Comparison of ENCODE assay signal across 20 cellular contexts in the genomic region with DNA sequence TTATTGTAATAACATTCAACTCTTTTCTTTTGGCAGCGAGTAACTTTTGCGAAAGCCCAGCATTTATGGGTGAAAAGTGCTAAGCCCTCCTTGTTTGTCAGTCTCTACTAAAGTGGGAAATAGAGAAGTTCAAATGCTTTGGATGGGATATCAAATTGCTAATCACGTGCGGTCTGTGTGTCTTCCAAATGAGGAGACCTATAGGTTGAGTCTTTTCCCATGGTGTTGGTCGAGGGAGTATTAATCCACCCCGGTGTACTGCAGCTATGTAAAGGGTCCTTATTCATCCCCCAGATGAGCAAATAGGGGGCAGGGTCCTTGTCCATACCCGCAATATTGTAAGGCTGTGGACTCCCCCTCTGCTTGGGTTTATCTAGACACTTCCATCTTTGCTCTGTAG. TPM values are rescaled to one million over a fixed set of nuclear protein-coding genes. Genes with fewer than 3 reads are reported as not detected.
DNase-seq lines count a peak whose midpoint lies in the region; ATAC-seq, FAIRE-seq and TF ChIP-seq lines count a peak whose summit lies in the region.
"Had no signal": no experiment of that assay in that cellular context is flagged by ENCODE, and none has a peak within 500 bp of the region (broad histone marks: within the 10 kb centered on the region; RNA-seq: fewer than 3 reads in every experiment).

No MANE protein-coding gene starts in this region.

- H3K27me3 ChIP-seq in K562 (ENCODE audit: control insufficient read depth in 2 of 2, insufficient read depth in 2 of 2, low read length in 2 of 2) (no peaks in the 10 kb centered on the region), sigmoid colon (no peaks in the 10 kb centered on the region), SK-N-SH (ENCODE audit: insufficient read depth) (no peaks in the 10 kb centered on the region)

- TF ChIP-seq RAD21 in K562 (CRISPR knock-in tag; conservative IDR thresholded peaks at IDR 0.05 in 1 of 2, IDR thresholded peaks at IDR 0.05 in 1 of 2) (no peak), SK-N-SH (IDR thresholded peaks at IDR 0.05; ENCODE audit: low read length) (no peak)

- H3K9me1 ChIP-seq in K562 (ENCODE audit: control insufficient read depth, insufficient read depth, low read length): peaks cover 4% of the 10 kb centered on the region

- no peak overlapping the region for H3K4me3 ChIP-seq in K562
- no peak overlapping the region for H3K4me3 ChIP-seq in sigmoid colon
- no peak overlapping the region for H3K4me3 ChIP-seq in SK-N-SH (ENCODE audit: low read depth in 2 of 2, low read length in 1 of 2)

- H3K27ac ChIP-seq in K562 (ENCODE audit: extremely low read depth, low read depth, low read length) (no peak overlapping the region), sigmoid colon (peak overlapping the region in 3 of 4 donors; percentile 46 to 73 (median 52)), SK-N-SH (ENCODE audit: low read depth in 2 of 2, low read length in 1 of 2) (no peak overlapping the region)

- TF ChIP-seq POLR2A in K562 (conservative IDR thresholded peaks at IDR 0.05) (no peak), sigmoid colon (IDR thresholded peaks at IDR 0.05) (no peak)

- H3K9ac ChIP-seq in K562 (ENCODE audit: insufficient read depth in 1 of 2, low read depth in 2 of 2, low read length in 2 of 2): 0 out of 4 replicates have a peak overlapping the region, but pooled peaks of 1 of the 2 experiments have one; percentile 1
- H3K9ac ChIP-seq in SK-N-SH: no peak overlapping the region

- peaks cover 15% of the 10 kb centered on the region for H3K79me2 ChIP-seq in K562 (ENCODE audit: control insufficient read depth, insufficient read depth, low read length)
- H3K79me2 ChIP-seq in SK-N-SH (ENCODE audit: insufficient read depth): no peaks in the 10 kb centered on the region

- in situ Hi-C loops in K562 (cut with MboI): no loop called here

- no peak for FAIRE-seq in K562 (lab: Jason Lieb, UNC)
- FAIRE-seq: G401.6 had no signal

- no peak for TF ChIP-seq EP300 in K562 (IDR thresholded peaks at IDR 0.05; ENCODE audit: low read length)
- TF ChIP-seq EP300 in sigmoid colon (IDR thresholded peaks at IDR 0.05): no peak
- TF ChIP-seq EP300 in SK-N-SH (IDR thresholded peaks at IDR 0.05; ENCODE audit: borderline replicate concordance in 1 of 2, low read depth in 1 of 2, low read length in 1 of 2): no peak

- WGBS in K562 (ENCODE audit: insufficient coverage, low coverage, missing lambda C conversion rate): 33% methylated on average over 7 of the region's 7 CpGs
- WGBS in sigmoid colon, 2 donors: 87 to 88% methylated on average over 7 of the region's 7 CpGs
- WGBS in SK-N-SH (ENCODE audit: low lambda C conversion rate): 84% methylated on average over 7 of the region's 7 CpGs

- H3K4me2 ChIP-seq in K562 (ENCODE audit: insufficient read depth, low read length) (peak overlapping the region; percentile 40; the same call in 1 of the 2 replicates), SK-N-SH (no peak overlapping the region)

- no peaks in the 10 kb centered on the region for H3K9me2 ChIP-seq in SK-N-SH

- CTCF ChIA-PET in K562 (lab: Yijun Ruan, JAX; ENCODE audit: low intra/inter-chr PET ratio) (no interaction called here), SK-N-SH (lab: Yijun Ruan, JAX) (interaction anchor here (1.3 kb wide), 1 partner anchor 16 kb away, joined by 5 read pairs; no protein-coding TSS in a partner anchor)

- no peaks in the 10 kb centered on the region for H4K20me1 ChIP-seq in K562 (replicated peaks; ENCODE audit: control insufficient read depth, insufficient read depth, low read length)
- H4K20me1 ChIP-seq in SK-N-SH (ENCODE audit: insufficient read depth): no peaks in the 10 kb centered on the region

- H3K4me1 ChIP-seq in K562 (replicated peaks in 1 of 2; ENCODE audit: control insufficient read depth in 2 of 2, insufficient read depth in 2 of 2, low read length in 2 of 2) (peaks cover 23 to 35% of the 10 kb centered on the region in 2 experiments), sigmoid colon (peaks cover 0 to 44% (median 20%) of the 10 kb centered on the region in 4 donors), SK-N-SH (ENCODE audit: control insufficient read depth in 1 of 2, insufficient read depth in 2 of 2, low read depth in 1 of 2, low read length in 1 of 2) (no peaks in the 10 kb centered on the region)

- H2AFZ ChIP-seq in K562 (ENCODE audit: low read depth, low read length) (peak overlapping the region; percentile 41), SK-N-SH (ENCODE audit: low read depth) (no peak overlapping the region)

- no peaks in the 10 kb centered on the region for H3K9me3 ChIP-seq in K562 (replicated peaks; ENCODE audit: control insufficient read depth, insufficient read depth, low read depth, low read length)
- no peaks in the 10 kb centered on the region for H3K9me3 ChIP-seq in sigmoid colon
- H3K9me3 ChIP-seq in SK-N-SH: no peaks in the 10 kb centered on the region

- DNase-seq in NCI-H748 (lab: John Stamatoyannopoulos, UW; ENCODE audit: unreplicated experiment) (peak; percentile 59), NCI-H748 treated with DMSO at 0.1 percent for 48 hours (lab: John Stamatoyannopoulos, UW) (no peak), NCI-H2171 (lab: John Stamatoyannopoulos, UW) (peak; percentile 31), K562 (ENCODE audit: extremely low read depth in 1 of 4, low spot score in 3 of 4) (no peak), sigmoid colon (no peak), SK-N-SH (no peak), mesenteric fat pad (ENCODE audit: low spot score) (no peak)
- DNase-seq: AML-193; CD8-positive, alpha-beta T cell; GOT3; HCEC 1CT; Karpas-422; MV-4-11; NCI-H187 treated with DMSO at 0.1 percent for 48 hours; NCI-H774; PC-3; RPMI8226; SW 1271 had no signal

- H3K36me3 ChIP-seq in K562 (ENCODE audit: control insufficient read depth, insufficient read depth, low read length) (peaks cover 2% of the 10 kb centered on the region; the same call in 1 of the 3 replicates), sigmoid colon (no peaks in the 10 kb centered on the region), SK-N-SH (replicated peaks in 1 of 2; ENCODE audit: control insufficient read depth in 1 of 2, insufficient read depth in 2 of 2, low read length in 1 of 2) (no peaks in the 10 kb centered on the region)

- intact Hi-C loops in K562 (cut with micrococcal nuclease) (no loop called here), sigmoid colon (cut with DNase I) (no loop called here)

- TF ChIP-seq CTCF in K562 (IDR thresholded peaks at IDR 0.05 in 2 of 3, conservative IDR thresholded peaks at IDR 0.05 in 1 of 3; ENCODE audit: insufficient read depth in 2 of 3, low read depth in 1 of 3, low read length in 3 of 3) (no peak), sigmoid colon (IDR thresholded peaks at IDR 0.05) (no peak), SK-N-SH (IDR thresholded peaks at IDR 0.05) (no peak)

- peaks cover 6% of the 10 kb centered on the region for H3F3A ChIP-seq in SK-N-SH (replicated peaks; ENCODE audit: insufficient read depth)

- POLR2A ChIA-PET in K562 (lab: Yijun Ruan, JAX): interaction anchor here (1.0 kb wide), 2 partner anchors 13 to 15 kb away, joined by 3 read pairs; no protein-coding TSS in a partner anchor
- POLR2A ChIA-PET in SK-N-SH (lab: Yijun Ruan, JAX): no interaction called here

- BruUV-seq in K562 (replicated peaks; lab: Mats Ljungman, UMichigan): no TSS peak

- ATAC-seq in K562 (no peak), HG02870 (IDR thresholded peaks at IDR 0.05; ENCODE audit: unreplicated experiment) (no peak)
- ATAC-seq: CD8-positive, alpha-beta T cell; PC-3 had no signal

RNA-seq across cellular contexts. Expression of gene KIAA0513, which starts 14.5 kb away (rescaled TPM):
- 51.3 and 93.2 TPM in 2 replicates for total RNA-seq in K562 (2011; cell fraction: chromatin; rRNA removed; ENCODE audit: low replicate concordance)
- total RNA-seq in K562 (2011; cell fraction: nucleolus; rRNA removed): 39.2 and 39.4 TPM in 2 replicates
- total RNA-seq in K562 (2011; cell fraction: nucleoplasm; rRNA removed): 29.0 and 33.3 TPM in 2 replicates
- total RNA-seq in K562 (2014; rRNA removed) (11.0 and 11.2 TPM in 2 replicates), K562 (2014; rRNA removed; fragmentation: Illumina TruSeq; extraction: Trizol) (6.1 and 10.3 TPM in 2 replicates), K562 (2015; rRNA removed; fragmentation: Illumina TruSeq; extraction: Trizol) (9.3 and 9.7 TPM in 2 replicates), K562 (2021) (13.7 and 14.7 TPM in 2 replicates), sigmoid colon (10 to 100 TPM; 18.6 to 40.2 (median 26.4) TPM), mesenteric fat pad (12.7 TPM)
- polyA plus RNA-seq in K562 (2011; rRNA removed) (6.9 and 8.6 TPM in 2 replicates), K562 (2014; fragmentation: Illumina TruSeq; extraction: Trizol) (10.1 and 12.6 TPM in 2 replicates), K562 (2014; fragmentation: Nextera tagmentation; extraction: Ambion mirVana) (under 1 TPM; 0.18 to 0.36 TPM), K562 (2014; rRNA removed) (9.8 and 10.2 TPM in 2 replicates), sigmoid colon (10 to 100 TPM in 2 of 3 donors, 1 to 10 TPM in 1; 8.4 to 14.8 (median 10.6) TPM), SK-N-SH (2012; rRNA removed) (4.8 and 6.5 TPM in 2 replicates)
- polyA plus RNA-seq in K562 (2011; cell fraction: cytosol; rRNA removed): 4.0 and 9.6 TPM in 2 replicates
- polyA plus RNA-seq in K562 (2011; cell fraction: nucleus; rRNA removed): 6.8 and 12.9 TPM in 2 replicates
- polyA plus RNA-seq in K562 (2012): 10.5 and 13.3 TPM in 2 replicates
- 7.7 and 17.3 TPM in 2 replicates for polyA minus RNA-seq in K562 (2011; rRNA and poly(A)+ RNA removed)
- polyA minus RNA-seq in K562 (2011; cell fraction: cytosol; rRNA and poly(A)+ RNA removed): 5.1 and 6.4 TPM in 2 replicates
- polyA minus RNA-seq in K562 (2011; cell fraction: nucleus; rRNA and poly(A)+ RNA removed): 9.6 and 11.7 TPM in 2 replicates
- 2.8 and 3.9 TPM in 2 replicates for polyA plus RNA-seq in SK-N-SH (2012; cell fraction: cytosol; rRNA removed)
- polyA plus RNA-seq in SK-N-SH (2012; cell fraction: nucleus; rRNA removed): 6.8 and 7.4 TPM in 2 replicates

RNA-seq across cellular contexts. Expression of gene ZDHHC7, which starts 30.8 kb away (rescaled TPM):
- total RNA-seq in K562 (2011; cell fraction: chromatin; rRNA removed; ENCODE audit: low replicate concordance): 116 and 182 TPM in 2 replicates
- 70.2 and 72.6 TPM in 2 replicates for total RNA-seq in K562 (2011; cell fraction: nucleolus; rRNA removed)
- 82.7 and 89.1 TPM in 2 replicates for total RNA-seq in K562 (2011; cell fraction: nucleoplasm; rRNA removed)
- 37.4 and 42.5 TPM in 2 replicates for total RNA-seq in K562 (2014; rRNA removed)
- total RNA-seq in K562 (2014; rRNA removed; fragmentation: Illumina TruSeq; extraction: Trizol): 37.2 and 38.1 TPM in 2 replicates
- 44.5 and 44.6 TPM in 2 replicates for total RNA-seq in K562 (2015; rRNA removed; fragmentation: Illumina TruSeq; extraction: Trizol)
- 45.7 and 47.0 TPM in 2 replicates for total RNA-seq in K562 (2021)
- polyA plus RNA-seq in K562 (2011; rRNA removed): 36.5 and 42.5 TPM in 2 replicates
- 43.9 and 59.7 TPM in 2 replicates for polyA plus RNA-seq in K562 (2011; cell fraction: cytosol; rRNA removed)
- 78.8 and 96.8 TPM in 2 replicates for polyA plus RNA-seq in K562 (2011; cell fraction: nucleus; rRNA removed)
- polyA plus RNA-seq in K562 (2012): 37.6 and 39.5 TPM in 2 replicates
- polyA plus RNA-seq in K562 (2014; fragmentation: Illumina TruSeq; extraction: Trizol): 48.2 and 49.7 TPM in 2 replicates
- 1 to 10 TPM; 1.7 to 1.8 TPM for polyA plus RNA-seq in K562 (2014; fragmentation: Nextera tagmentation; extraction: Ambion mirVana)
- 31.3 and 39.8 TPM in 2 replicates for polyA plus RNA-seq in K562 (2014; rRNA removed)
- polyA minus RNA-seq in K562 (2011; rRNA and poly(A)+ RNA removed): 22.4 and 22.5 TPM in 2 replicates
- 14.8 and 19.9 TPM in 2 replicates for polyA minus RNA-seq in K562 (2011; cell fraction: cytosol; rRNA and poly(A)+ RNA removed)
- 17.2 and 23.5 TPM in 2 replicates for polyA minus RNA-seq in K562 (2011; cell fraction: nucleus; rRNA and poly(A)+ RNA removed)
- 10 to 100 TPM; 56.2 to 69.5 (median 63.7) TPM for total RNA-seq in sigmoid colon
- polyA plus RNA-seq in sigmoid colon: 10 to 100 TPM; 20.8 to 40.1 (median 22.2) TPM
- polyA plus RNA-seq in SK-N-SH (2012; rRNA removed): 69.3 and 114 TPM in 2 replicates
- 65.1 and 80.3 TPM in 2 replicates for polyA plus RNA-seq in SK-N-SH (2012; cell fraction: cytosol; rRNA removed)
- 62.2 and 73.3 TPM in 2 replicates for polyA plus RNA-seq in SK-N-SH (2012; cell fraction: nucleus; rRNA removed)
- 45.6 TPM for total RNA-seq in mesenteric fat pad

Comparison
In these comparisons a context has a peak if more than half of its experiments do, and no peak if none do; other contexts are left out.
1. DNase-seq: peak in NCI-H748 (single experiment) and NCI-H2171 (single experiment); none in NCI-H748 treated with DMSO at 0.1 percent for 48 hours (single experiment), K562 (0 of 4), sigmoid colon (single experiment), SK-N-SH (single experiment) and mesenteric fat pad (single experiment).
2. H3K27ac ChIP-seq: peak in sigmoid colon (3 of 4); none in K562 (single experiment) and SK-N-SH (0 of 2).